In genomic region chr15:60426870-60427528, GRCh38 we compare ENCODE assay signal across 11 cellular contexts. TPM values are rescaled to one million over a fixed set of nuclear protein-coding genes. Genes with fewer than 3 reads are reported as not detected.
DNase-seq lines count a peak whose midpoint lies in the region; ATAC-seq and TF ChIP-seq lines count a peak whose summit lies in the region.
"Had no signal": no experiment of that assay in that cellular context is flagged by ENCODE, and none has a peak within 500 bp of the region (broad histone marks: within the 10 kb centered on the region; RNA-seq: fewer than 3 reads in every experiment).

No MANE protein-coding gene starts in this region.

- H3K27ac ChIP-seq in epithelial cell of prostate (peak overlapping the region; percentile 57), mesenchymal stem cell (ENCODE audit: low read length, poor library complexity, severe bottlenecking) (no peak overlapping the region), uterus (peak overlapping the region; percentile 33 to 45), SJCRH30 (no peak overlapping the region)

- no peaks in the 10 kb centered on the region for H3K27me3 ChIP-seq in mesenchymal stem cell (ENCODE audit: control insufficient read depth in 1 of 2, insufficient read depth in 1 of 2, low read length in 2 of 2)
- H3K27me3 ChIP-seq in uterus, result no peaks in the 10 kb centered on the region
- H3K27me3 ChIP-seq in SJCRH30, result no peaks in the 10 kb centered on the region

- H3K4me3 ChIP-seq in mesenchymal stem cell (ENCODE audit: insufficient read depth in 1 of 2, low read depth in 1 of 2, low read length in 2 of 2) (no peak overlapping the region), uterus (no peak overlapping the region), SJCRH30 (no peak overlapping the region)

- no peaks in the 10 kb centered on the region for H3K4me1 Mint-ChIP-seq in activated T-cell treated with anti-CD3 and anti-CD28 coated beads, Interleukin-2, amount 50 U/mL, for 72 hours (ENCODE audit: low read depth)
- no peaks in the 10 kb centered on the region for H3K4me1 Mint-ChIP-seq in activated T-cell treated with anti-CD3 and anti-CD28 coated beads, Interleukin-2, amount 50 U/mL, for 4 hours (ENCODE audit: low read depth)
- peaks cover 1% of the 10 kb centered on the region for H3K4me1 Mint-ChIP-seq in activated CD8-positive, alpha-beta memory T cell treated with anti-CD3 and anti-CD28 coated beads, Interleukin-2, amount 10 ng/mL, durations not matched to agents 7 days and 5 days

- H3K27ac Mint-ChIP-seq in activated T-cell treated with anti-CD3 and anti-CD28 coated beads, Interleukin-2, amount 50 U/mL, for 72 hours, result peak overlapping the region; percentile 5
- H3K27ac Mint-ChIP-seq in activated CD8-positive, alpha-beta memory T cell treated with anti-CD3 and anti-CD28 coated beads, Interleukin-2, amount 10 ng/mL, durations not matched to agents 7 days and 5 days, result no peak overlapping the region

- H3K4me1 ChIP-seq in mesenchymal stem cell (ENCODE audit: control insufficient read depth, insufficient read depth, low read depth, low read length) (peaks cover 5% of the 10 kb centered on the region), uterus (no peaks in the 10 kb centered on the region), SJCRH30 (peaks cover 19% of the 10 kb centered on the region)

- TF ChIP-seq POLR2A in uterus (IDR thresholded peaks at IDR 0.05), result no peak

- no peak overlapping the region for H3K18ac ChIP-seq in mesenchymal stem cell (ENCODE audit: low read depth in 1 of 2, low read length in 2 of 2)

- DNase-seq in activated T-cell treated with anti-CD3 and anti-CD28 coated beads, Interleukin-2, amount 50 U/mL, for 72 hours, result no peak
- no peak for DNase-seq in activated T-cell treated with anti-CD3 and anti-CD28 coated beads, Interleukin-2, amount 50 U/mL, for 4 hours
- DNase-seq in epithelial cell of prostate (ENCODE audit: low read depth, low spot score) (no peak), mesenchymal stem cell (peak; percentile 67), uterus (no peak), medulla oblongata (ENCODE audit: extremely low spot score) (no peak), SJCRH30 (no peak)
- DNase-seq in activated CD8-positive, alpha-beta memory T cell treated with anti-CD3 and anti-CD28 coated beads, Interleukin-2, amount 10 ng/mL, durations not matched to agents 7 days and 5 days, result no peak
- DNase-seq: 8988T; NCI-H774; stimulated activated naive CD4-positive, alpha-beta T cell treated with Interleukin-2 at 50 U/mL for 16 hours had no signal

- no peak overlapping the region for H3K4me2 ChIP-seq in mesenchymal stem cell (ENCODE audit: low read length, poor library complexity, severe bottlenecking)

- H2BK12ac ChIP-seq in mesenchymal stem cell (ENCODE audit: low read length in 2 of 2), result no peak overlapping the region

- CTCF ChIA-PET in activated CD8-positive, alpha-beta memory T cell treated with anti-CD3 and anti-CD28 coated beads, Interleukin-2, amount 10 ng/mL, durations not matched to agents 7 days and 5 days (lab: Charles Lee), result interaction anchor here (0.5 kb wide), 1 partner anchor 859 kb away, joined by 4 read pairs; no protein-coding TSS in a partner anchor

- H4K8ac ChIP-seq in mesenchymal stem cell (ENCODE audit: low read length), result no peak overlapping the region

- intact Hi-C loops in uterus (cut with DNase I; ENCODE audit: low total_unique reads), result no loop called here

- no peak overlapping the region for H4K91ac ChIP-seq in mesenchymal stem cell (ENCODE audit: low read length)

- no peak overlapping the region for H2BK15ac ChIP-seq in mesenchymal stem cell (ENCODE audit: low read depth, poor library complexity, severe bottlenecking)

- no peak overlapping the region for H3K23ac ChIP-seq in mesenchymal stem cell (ENCODE audit: low read length in 2 of 2)

- no peak overlapping the region for H3K4me3 Mint-ChIP-seq in activated T-cell treated with anti-CD3 and anti-CD28 coated beads, Interleukin-2, amount 50 U/mL, for 72 hours
- no peak overlapping the region for H3K4me3 Mint-ChIP-seq in activated T-cell treated with anti-CD3 and anti-CD28 coated beads, Interleukin-2, amount 50 U/mL, for 4 hours
- no peak overlapping the region for H3K4me3 Mint-ChIP-seq in activated CD8-positive, alpha-beta memory T cell treated with anti-CD3 and anti-CD28 coated beads, Interleukin-2, amount 10 ng/mL, durations not matched to agents 7 days and 5 days

- peak overlapping the region; percentile 18 for H3K9ac ChIP-seq in mesenchymal stem cell (ENCODE audit: low read length)

- H3K14ac ChIP-seq in mesenchymal stem cell (ENCODE audit: low read length in 2 of 2), result no peak overlapping the region

- H3K9me3 ChIP-seq in mesenchymal stem cell (ENCODE audit: control insufficient read depth, low read length) (no peaks in the 10 kb centered on the region), uterus (no peaks in the 10 kb centered on the region), SJCRH30 (replicated peaks) (no peaks in the 10 kb centered on the region)

- TF ChIP-seq CTCF in uterus (IDR thresholded peaks at IDR 0.05), result no peak

- no peak overlapping the region for H2AFZ ChIP-seq in mesenchymal stem cell (ENCODE audit: low read depth, low read length)

- peaks cover 4 to 8% of the 10 kb centered on the region in 2 donors for H3K36me3 Mint-ChIP-seq in activated T-cell treated with anti-CD3 and anti-CD28 coated beads, Interleukin-2, amount 50 U/mL, for 72 hours (ENCODE audit: insufficient read depth in 2 of 2)
- peaks cover 32% of the 10 kb centered on the region for H3K36me3 Mint-ChIP-seq in activated T-cell treated with anti-CD3 and anti-CD28 coated beads, Interleukin-2, amount 50 U/mL, for 4 hours (ENCODE audit: insufficient read depth)
- H3K36me3 Mint-ChIP-seq in activated CD8-positive, alpha-beta memory T cell treated with anti-CD3 and anti-CD28 coated beads, Interleukin-2, amount 10 ng/mL, durations not matched to agents 7 days and 5 days, result peaks cover 30% of the 10 kb centered on the region

- no peaks in the 10 kb centered on the region for H3K27me3 Mint-ChIP-seq in activated T-cell treated with anti-CD3 and anti-CD28 coated beads, Interleukin-2, amount 50 U/mL, for 72 hours (ENCODE audit: low read depth)
- no peaks in the 10 kb centered on the region for H3K27me3 Mint-ChIP-seq in activated T-cell treated with anti-CD3 and anti-CD28 coated beads, Interleukin-2, amount 50 U/mL, for 4 hours (ENCODE audit: low read depth)
- H3K27me3 Mint-ChIP-seq in activated CD8-positive, alpha-beta memory T cell treated with anti-CD3 and anti-CD28 coated beads, Interleukin-2, amount 10 ng/mL, durations not matched to agents 7 days and 5 days, result no peaks in the 10 kb centered on the region

- no peak overlapping the region for H2BK120ac ChIP-seq in mesenchymal stem cell (ENCODE audit: low read depth, low read length)

- no peak overlapping the region for H2BK5ac ChIP-seq in mesenchymal stem cell (ENCODE audit: low read depth, low read length, poor library complexity, severe bottlenecking)

- H3K9me3 Mint-ChIP-seq in activated T-cell treated with anti-CD3 and anti-CD28 coated beads, Interleukin-2, amount 50 U/mL, for 72 hours, result no peaks in the 10 kb centered on the region
- H3K9me3 Mint-ChIP-seq in activated T-cell treated with anti-CD3 and anti-CD28 coated beads, Interleukin-2, amount 50 U/mL, for 4 hours, result no peaks in the 10 kb centered on the region
- no peaks in the 10 kb centered on the region for H3K9me3 Mint-ChIP-seq in activated CD8-positive, alpha-beta memory T cell treated with anti-CD3 and anti-CD28 coated beads, Interleukin-2, amount 10 ng/mL, durations not matched to agents 7 days and 5 days (ENCODE audit: low read depth)

- 81% methylated on average over 3 of the region's 3 CpGs for WGBS in mesenchymal stem cell

- H2AK5ac ChIP-seq in mesenchymal stem cell (ENCODE audit: low read length, severe bottlenecking), result no peak overlapping the region

- H3K4ac ChIP-seq in mesenchymal stem cell (ENCODE audit: low read depth in 1 of 2, low read length in 2 of 2), result no peak overlapping the region

- H3K36me3 ChIP-seq in mesenchymal stem cell (ENCODE audit: control insufficient read depth in 1 of 2, insufficient read depth in 2 of 2, low read depth in 1 of 2, low read length in 2 of 2) (peaks cover 3 to 36% of the 10 kb centered on the region in 2 experiments), uterus (no peaks in the 10 kb centered on the region), SJCRH30 (peaks cover 6% of the 10 kb centered on the region; the same call in 1 of the 2 replicates)

- ATAC-seq in activated T-cell treated with anti-CD3 and anti-CD28 coated beads, Interleukin-2, amount 50 U/mL, for 72 hours (replicated peaks in 1 of 2), result peak in 1 of 2 donors; percentile 38
- ATAC-seq in activated T-cell treated with anti-CD3 and anti-CD28 coated beads, Interleukin-2, amount 50 U/mL, for 4 hours, result no peak
- no peak for ATAC-seq in activated CD8-positive, alpha-beta memory T cell treated with anti-CD3 and anti-CD28 coated beads, Interleukin-2, amount 10 ng/mL, durations not matched to agents 7 days and 5 days

- H3K79me1 ChIP-seq in mesenchymal stem cell (replicated peaks; ENCODE audit: low read length, poor library complexity, severe bottlenecking), result peaks cover 7% of the 10 kb centered on the region

RNA-seq across cellular contexts. Expression of gene ANXA2, which starts 29.2 kb away (rescaled TPM):
- total RNA-seq in activated T-cell treated with anti-CD3 and anti-CD28 coated beads, Interleukin-2, amount 50 U/mL, for 72 hours, result 10 to 100 TPM; 58.2 to 89.3 TPM
- total RNA-seq in activated T-cell treated with anti-CD3 and anti-CD28 coated beads, Interleukin-2, amount 50 U/mL, for 4 hours, result 100 to 1,000 TPM in 1 of 3 donors, 10 to 100 TPM in 2; 60.6 to 104 (median 75.1) TPM
- polyA plus RNA-seq in mesenchymal stem cell (2013, experiment 1 of 2), result 2,051 TPM
- polyA plus RNA-seq in mesenchymal stem cell (2013, experiment 2 of 2), result 2,053 TPM
- total RNA-seq in uterus, result 100 to 1,000 TPM; 376 to 811 (median 549) TPM
- total RNA-seq in SJCRH30 (2014; rRNA removed; shearing (Covaris generic)), result 236 and 243 TPM in 2 replicates
- total RNA-seq in activated CD8-positive, alpha-beta memory T cell treated with anti-CD3 and anti-CD28 coated beads, Interleukin-2, amount 10 ng/mL, durations not matched to agents 7 days and 5 days, result 100 to 1,000 TPM; 382 to 422 TPM

RNA-seq across cellular contexts. Expression of gene ICE2, which starts 51.9 kb away (rescaled TPM):
- 10 to 100 TPM; 81.5 to 91.7 TPM for total RNA-seq in activated T-cell treated with anti-CD3 and anti-CD28 coated beads, Interleukin-2, amount 50 U/mL, for 72 hours
- total RNA-seq in activated T-cell treated with anti-CD3 and anti-CD28 coated beads, Interleukin-2, amount 50 U/mL, for 4 hours, result 10 to 100 TPM; 51.9 to 66.3 (median 61.4) TPM
- 16.7 TPM for polyA plus RNA-seq in mesenchymal stem cell (2013, experiment 1 of 2)
- polyA plus RNA-seq in mesenchymal stem cell (2013, experiment 2 of 2), result 16.0 TPM
- total RNA-seq in uterus, result 10 to 100 TPM; 18.2 to 89.9 (median 43.7) TPM
- total RNA-seq in SJCRH30 (2014; rRNA removed; shearing (Covaris generic)), result 37.4 and 42.4 TPM in 2 replicates
- total RNA-seq in activated CD8-positive, alpha-beta memory T cell treated with anti-CD3 and anti-CD28 coated beads, Interleukin-2, amount 10 ng/mL, durations not matched to agents 7 days and 5 days, result 10 to 100 TPM; 54.6 to 74.2 TPM

Comparison
In these comparisons a context has a peak if more than half of its experiments do, and no peak if none do; other contexts are left out.
1. H3K27ac ChIP-seq: peak in epithelial cell of prostate (single experiment) and uterus (2 of 2); none in mesenchymal stem cell (single experiment) and SJCRH30 (single experiment).